ENCODE assay signal across 24 cellular contexts in genomic region chr15:81558056-81558455, GRCh38.
"Had no signal": no experiment of that assay in that cellular context is flagged by ENCODE, and none has a peak within 500 bp of the region (broad histone marks: within the 10 kb centered on the region; RNA-seq: fewer than 3 reads in every experiment).

No MANE protein-coding gene starts in this region.

- H3K27ac ChIP-seq: stomach, suprapubic skin, testis, thoracic aorta, thyroid gland, tibial artery, tibial nerve, transverse colon, upper lobe of left lung, upper lobe of right lung, uterus, vagina had no signal

- DNase-seq: stimulated activated CD4-positive, alpha-beta T cell treated with anti-CD3 and anti-CD28 coated beads, Interleukin-2, amount 100 ng/mL, for 48 hours; stimulated activated CD4-positive, alpha-beta T cell treated with anti-CD3 and anti-CD28 coated beads, Interleukin-4, amount 100 ng/mL, for 1 hour; stimulated activated CD4-positive, alpha-beta T cell treated with anti-CD3 and anti-CD28 coated beads, Interleukin-4, amount 100 ng/mL, for 24 hours; stimulated activated CD4-positive, alpha-beta T cell treated with anti-CD3 and anti-CD28 coated beads, Interleukin-4, amount 100 ng/mL, for 4 hours; stimulated activated CD8-positive, alpha-beta memory T cell treated with anti-CD3 and anti-CD28 coated beads, Interleukin-4, amount 100 ng/mL, for 48 hours; stimulated activated naive B cell treated with anti-CD40 and anti-IgM and Interleukin-4, amounts not matched to agents 10 μg/mL and 1 μg/mL and 100 μg/mL, for 72 hours; stimulated activated naive CD4-positive, alpha-beta T cell; stimulated activated naive CD4-positive, alpha-beta T cell treated with Interleukin-2 at 50 U/mL for 16 hours; stimulated activated naive CD8-positive, alpha-beta T cell treated with anti-CD3 and anti-CD28 coated beads, Interleukin-15, amount 100 ng/mL, for 72 hours; stimulated activated naive CD8-positive, alpha-beta T cell treated with anti-CD3 and anti-CD28 coated beads, Interleukin-15, Interleukin-2, amounts not matched to agents 100 U/mL and 50 U/mL, for 24 hours; stomach; substantia nigra; testis; thyroid gland; tibial artery; transverse colon; trophoblast cell; upper lobe of left lung; upper lobe of right lung; uterus had no signal

- H3K27me3 ChIP-seq: stomach, suprapubic skin, testis, thyroid gland, tibial artery, tibial nerve, transverse colon, upper lobe of left lung, upper lobe of right lung, uterus, vagina had no signal

- H3K4me3 ChIP-seq: stomach, suprapubic skin, testis, thoracic aorta, thyroid gland, tibial artery, tibial nerve, transverse colon, upper lobe of left lung, upper lobe of right lung, uterus, vagina had no signal

- H3K4me1 ChIP-seq: stomach, suprapubic skin, testis, thyroid gland, tibial artery, tibial nerve, transverse colon, upper lobe of left lung, upper lobe of right lung, uterus, vagina had no signal

- ATAC-seq: stimulated activated naive B cell treated with anti-CD40 and anti-IgM and Interleukin-4, amounts not matched to agents 10 μg/mL and 1 μg/mL and 100 μg/mL, for 72 hours; stimulated activated naive CD8-positive, alpha-beta T cell treated with anti-CD3 and anti-CD28 coated beads, Interleukin-15, amount 100 ng/mL, for 72 hours; stimulated activated naive CD8-positive, alpha-beta T cell treated with anti-CD3 and anti-CD28 coated beads, Interleukin-15, Interleukin-2, amounts not matched to agents 100 U/mL and 50 U/mL, for 24 hours; upper lobe of right lung had no signal

- H3K9me3 ChIP-seq: suprapubic skin, testis, thoracic aorta, thyroid gland, tibial artery, transverse colon, upper lobe of left lung, upper lobe of right lung, uterus, vagina had no signal

- H3K36me3 ChIP-seq: stomach, suprapubic skin, thoracic aorta, thyroid gland, tibial artery, tibial nerve, transverse colon, upper lobe of left lung, upper lobe of right lung, uterus, vagina had no signal
